1 cellular context compared by ENCODE assay signal in genomic region chr16:81316176-81316496, GRCh38.
TF ChIP-seq lines count a peak whose summit lies in the region.

No MANE protein-coding gene starts in this region.

TF ChIP-seq in H1, 55 proteins besides CTCF, POLR2A, EP300 and RAD21:
- no peak for TF ChIP-seq YY1 (IDR thresholded peaks at IDR 0.05; ENCODE audit: low read depth, low read length)
- TF ChIP-seq SP1 (IDR thresholded peaks at IDR 0.05; ENCODE audit: low read depth, low read length) = no peak
TF ChIP-seq in H1: peak in this region for 0.
